In the genomic region with DNA sequence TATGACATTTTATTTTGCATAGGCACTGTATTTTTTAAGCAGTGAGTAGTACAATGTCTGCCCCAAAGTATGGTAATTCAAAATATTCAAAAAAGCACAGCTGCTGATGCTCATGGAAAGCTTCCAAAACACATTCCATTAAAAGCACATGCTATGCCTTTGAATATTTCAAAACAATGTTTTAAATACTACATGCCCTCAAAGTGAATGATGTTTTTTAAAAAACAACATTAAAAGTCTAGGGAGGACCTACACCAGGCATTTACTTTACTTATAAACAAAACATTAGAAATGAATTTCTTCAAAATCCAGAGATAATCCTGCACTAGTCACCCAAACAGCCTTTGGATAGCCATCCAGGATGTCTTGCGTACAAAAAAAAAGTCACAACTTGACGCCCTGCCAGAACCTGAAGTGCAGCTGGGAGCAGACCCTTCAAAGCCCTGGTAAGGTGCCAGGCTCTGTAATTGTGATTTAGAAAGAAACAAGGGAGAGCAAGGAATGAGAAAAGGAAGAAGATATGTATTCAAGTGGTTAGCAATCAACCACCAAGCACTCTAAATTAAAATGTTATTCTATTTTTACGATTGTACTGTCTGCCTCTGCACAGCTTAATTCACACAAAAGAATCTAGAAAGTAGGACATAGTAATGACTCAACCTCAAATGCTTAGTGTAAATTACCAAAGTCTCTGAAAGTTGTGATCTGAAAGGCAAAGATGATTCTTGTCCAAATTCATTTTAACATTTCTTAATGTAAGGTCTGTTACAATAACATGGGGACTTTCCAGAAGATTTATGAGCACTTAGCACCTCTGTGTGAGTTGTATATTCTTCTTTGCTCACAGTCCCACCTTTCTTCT, we compare ENCODE assay signal across 9 cellular contexts. TPM values are rescaled to one million over a fixed set of nuclear protein-coding genes. Genes with fewer than 3 reads are reported as not detected.
DNase-seq lines count a peak whose midpoint lies in the region; ATAC-seq and TF ChIP-seq lines count a peak whose summit lies in the region.
"Had no signal": no experiment of that assay in that cellular context is flagged by ENCODE, and none has a peak within 500 bp of the region (broad histone marks: within the 10 kb centered on the region; RNA-seq: fewer than 3 reads in every experiment).

No MANE protein-coding gene starts in this region.

- no peak overlapping the region for H3K4me3 Mint-ChIP-seq in activated T-helper 1 cell treated with anti-CD3 and anti-CD28 coated beads, Interleukin-12 subunit alpha, Interleukin-12 subunit beta, Interleukin-2, Interleukin-4 antibody, amounts not matched to agents 30 ng/mL and 10 ng/mL and 1 ng/mL, durations not matched to agents 14 hours and 24 hours and 36 hours

- no peak overlapping the region for H2BK12ac ChIP-seq in neuronal stem cell (ENCODE audit: low read length)

- peaks cover 42% of the 10 kb centered on the region for H3K9me3 Mint-ChIP-seq in activated T-helper 1 cell treated with anti-CD3 and anti-CD28 coated beads, Interleukin-12 subunit alpha, Interleukin-12 subunit beta, Interleukin-2, Interleukin-4 antibody, amounts not matched to agents 30 ng/mL and 10 ng/mL and 1 ng/mL, durations not matched to agents 14 hours and 24 hours and 36 hours

- no peak for TF ChIP-seq POLR2A in uterus (IDR thresholded peaks at IDR 0.05)

- no peak overlapping the region for H3K4me2 ChIP-seq in neuronal stem cell (ENCODE audit: insufficient read depth, low read length, poor library complexity, severe bottlenecking)

- no peak overlapping the region for H2AFZ ChIP-seq in neuronal stem cell (ENCODE audit: low read length)

- H3K4ac ChIP-seq in neuronal stem cell (ENCODE audit: low read length), result no peak overlapping the region

- H3K27ac ChIP-seq in iPS-20b (ENCODE audit: low read length), result peak overlapping the region; percentile 1
- H3K27ac ChIP-seq in uterus, result peak overlapping the region; percentile 39 to 75
- no peak overlapping the region for H3K27ac ChIP-seq in neuronal stem cell (replicated peaks; ENCODE audit: low read length)

- peak overlapping the region; percentile 49 for H3K27ac Mint-ChIP-seq in activated T-helper 1 cell treated with anti-CD3 and anti-CD28 coated beads, Interleukin-12 subunit alpha, Interleukin-12 subunit beta, Interleukin-2, Interleukin-4 antibody, amounts not matched to agents 30 ng/mL and 10 ng/mL and 1 ng/mL, durations not matched to agents 14 hours and 24 hours and 36 hours

- intact Hi-C loops in Right ventricle myocardium inferior (cut with DNase I), result no loop called here
- intact Hi-C loops in cardiac septum (cut with DNase I), result no loop called here
- intact Hi-C loops in activated T-helper 1 cell treated with anti-CD3 and anti-CD28 coated beads, Interleukin-12 subunit alpha, Interleukin-12 subunit beta, Interleukin-2, Interleukin-4 antibody, amounts not matched to agents 30 ng/mL and 10 ng/mL and 1 ng/mL, durations not matched to agents 14 hours and 24 hours and 36 hours (cut with micrococcal nuclease), result loop anchor here (1.0 to 2.0 kb wide), 5 partner anchors 32 to 219 kb away; a partner anchor contains a TSS
- intact Hi-C loops in uterus (cut with DNase I; ENCODE audit: low total_unique reads), result no loop called here

- DNase-seq in Right ventricle myocardium inferior (ENCODE audit: missing footprints) (no peak), cardiac septum (ENCODE audit: low spot score) (no peak), uterus (peak; percentile 51 to 80), NCI-H510A (lab: John Stamatoyannopoulos, UW) (no peak), neuronal stem cell (ENCODE audit: low spot score) (no peak)
- DNase-seq in activated T-helper 1 cell treated with anti-CD3 and anti-CD28 coated beads, Interleukin-12 subunit alpha, Interleukin-12 subunit beta, Interleukin-2, Interleukin-4 antibody, amounts not matched to agents 30 ng/mL and 10 ng/mL and 1 ng/mL, durations not matched to agents 14 hours and 24 hours and 36 hours (ENCODE audit: low spot score), result no peak
- DNase-seq: GDM1 had no signal

- ATAC-seq in Right ventricle myocardium inferior, result peak; percentile 73
- no peak for ATAC-seq in GM21717 (IDR thresholded peaks at IDR 0.05; ENCODE audit: unreplicated experiment)

- no peak overlapping the region for H2BK120ac ChIP-seq in neuronal stem cell (ENCODE audit: low read depth, low read length)

- H3K18ac ChIP-seq in neuronal stem cell (ENCODE audit: low read length), result no peak overlapping the region

- peaks cover 18% of the 10 kb centered on the region for H3K4me1 Mint-ChIP-seq in activated T-helper 1 cell treated with anti-CD3 and anti-CD28 coated beads, Interleukin-12 subunit alpha, Interleukin-12 subunit beta, Interleukin-2, Interleukin-4 antibody, amounts not matched to agents 30 ng/mL and 10 ng/mL and 1 ng/mL, durations not matched to agents 14 hours and 24 hours and 36 hours (ENCODE audit: low read depth)

- H3K9ac ChIP-seq in iPS-20b (ENCODE audit: low read depth, low read length) (peak overlapping the region; percentile 24; the same call in 1 of the 2 replicates), neuronal stem cell (ENCODE audit: low read depth, low read length, poor library complexity) (no peak overlapping the region)

- H3K27me3 ChIP-seq in iPS-20b (ENCODE audit: insufficient read depth, low read length), result no peaks in the 10 kb centered on the region
- no peaks in the 10 kb centered on the region for H3K27me3 ChIP-seq in uterus
- no peaks in the 10 kb centered on the region for H3K27me3 ChIP-seq in neuronal stem cell (ENCODE audit: control insufficient read depth in 3 of 3, insufficient read depth in 3 of 3, low read depth in 1 of 3, low read length in 3 of 3)

- WGBS in neuronal stem cell (ENCODE audit: extremely low coverage in 2 of 2, insufficient read length in 2 of 2, insufficient replicate concordance in 1 of 2), 2 donors, result no CpG with 5 or more reads among the region's 3 CpGs

- H3K36me3 ChIP-seq in iPS-20b (ENCODE audit: insufficient read depth, low read depth, low read length) (peaks cover 11% of the 10 kb centered on the region; the same call in 1 of the 2 replicates), uterus (no peaks in the 10 kb centered on the region), neuronal stem cell (replicated peaks in 1 of 2; ENCODE audit: control insufficient read depth in 2 of 2, insufficient read depth in 2 of 2, low read length in 2 of 2) (peaks cover 0 to 6% of the 10 kb centered on the region in 2 donors)

- H2BK5ac ChIP-seq in neuronal stem cell (ENCODE audit: low read length), result no peak overlapping the region

- no peak overlapping the region for H3K14ac ChIP-seq in neuronal stem cell (ENCODE audit: low read length)

- H3K4me1 ChIP-seq in iPS-20b (ENCODE audit: insufficient read depth, low read length) (peaks cover 44% of the 10 kb centered on the region), uterus (peaks cover 0 to 11% of the 10 kb centered on the region in 2 donors), neuronal stem cell (ENCODE audit: control insufficient read depth in 2 of 2, insufficient read depth in 1 of 2, low read depth in 1 of 2, low read length in 2 of 2) (no peaks in the 10 kb centered on the region)

- H3K9me3 ChIP-seq in iPS-20b (ENCODE audit: insufficient read depth, low read depth, low read length), result peaks cover 25% of the 10 kb centered on the region
- peaks cover 0 to 5% of the 10 kb centered on the region in 2 donors for H3K9me3 ChIP-seq in uterus
- peaks cover 17 to 54% of the 10 kb centered on the region in 2 donors for H3K9me3 ChIP-seq in neuronal stem cell (replicated peaks in 1 of 2; ENCODE audit: control insufficient read depth in 2 of 2, insufficient read depth in 1 of 2, low read depth in 1 of 2, low read length in 2 of 2)

- no peak overlapping the region for H4K8ac ChIP-seq in neuronal stem cell (ENCODE audit: low read depth, low read length)

- H3K4me3 ChIP-seq in iPS-20b (ENCODE audit: low read length), result no peak overlapping the region
- no peak overlapping the region for H3K4me3 ChIP-seq in uterus
- H3K4me3 ChIP-seq in neuronal stem cell (ENCODE audit: low read length in 2 of 2), result no peak overlapping the region

- no peak overlapping the region for H2AK5ac ChIP-seq in neuronal stem cell (ENCODE audit: low read depth, low read length)

- H3K79me1 ChIP-seq in neuronal stem cell (ENCODE audit: low read depth, low read length), result peaks cover 2% of the 10 kb centered on the region

- no peak overlapping the region for H4K91ac ChIP-seq in neuronal stem cell (ENCODE audit: low read depth, low read length, poor library complexity)

- peaks cover 54% of the 10 kb centered on the region for H3K36me3 Mint-ChIP-seq in activated T-helper 1 cell treated with anti-CD3 and anti-CD28 coated beads, Interleukin-12 subunit alpha, Interleukin-12 subunit beta, Interleukin-2, Interleukin-4 antibody, amounts not matched to agents 30 ng/mL and 10 ng/mL and 1 ng/mL, durations not matched to agents 14 hours and 24 hours and 36 hours (ENCODE audit: low read depth)

- H3K23ac ChIP-seq in neuronal stem cell (ENCODE audit: low read depth, low read length, poor library complexity), result no peak overlapping the region

- no peaks in the 10 kb centered on the region for H3K27me3 Mint-ChIP-seq in activated T-helper 1 cell treated with anti-CD3 and anti-CD28 coated beads, Interleukin-12 subunit alpha, Interleukin-12 subunit beta, Interleukin-2, Interleukin-4 antibody, amounts not matched to agents 30 ng/mL and 10 ng/mL and 1 ng/mL, durations not matched to agents 14 hours and 24 hours and 36 hours (ENCODE audit: insufficient read depth)

- TF ChIP-seq CTCF in uterus (IDR thresholded peaks at IDR 0.05), result no peak

- H2BK15ac ChIP-seq in neuronal stem cell (ENCODE audit: low read length), result no peak overlapping the region

RNA-seq across cellular contexts. Expression of a gene that starts 31.9 kb away (rescaled TPM):
- total RNA-seq in Right ventricle myocardium inferior (8.6 TPM), cardiac septum (11.7 TPM), uterus (10 to 100 TPM; 14.7 to 40.7 (median 33.2) TPM)
- 37.7 and 40.0 TPM in 2 replicates for total RNA-seq in activated T-helper 1 cell treated with anti-CD3 and anti-CD28 coated beads, Interleukin-12 subunit alpha, Interleukin-12 subunit beta, Interleukin-2, Interleukin-4 antibody, amounts not matched to agents 30 ng/mL and 10 ng/mL and 1 ng/mL, durations not matched to agents 14 hours and 24 hours and 36 hours
- polyA plus RNA-seq in neuronal stem cell (2013, experiment 1 of 2), result 19.0 TPM
- 20.5 TPM for polyA plus RNA-seq in neuronal stem cell (2013, experiment 2 of 2)

Comparison
In these comparisons a context has a peak if more than half of its experiments do, and no peak if none do; other contexts are left out.
1. DNase-seq: peak in uterus (2 of 2); none in Right ventricle myocardium inferior (single experiment), cardiac septum (single experiment), activated T-helper 1 cell treated with anti-CD3 and anti-CD28 coated beads, Interleukin-12 subunit alpha, Interleukin-12 subunit beta, Interleukin-2, Interleukin-4 antibody, amounts not matched to agents 30 ng/mL and 10 ng/mL and 1 ng/mL, durations not matched to agents 14 hours and 24 hours and 36 hours (single experiment), NCI-H510A (single experiment) and neuronal stem cell (single experiment).